In the genomic region with DNA sequence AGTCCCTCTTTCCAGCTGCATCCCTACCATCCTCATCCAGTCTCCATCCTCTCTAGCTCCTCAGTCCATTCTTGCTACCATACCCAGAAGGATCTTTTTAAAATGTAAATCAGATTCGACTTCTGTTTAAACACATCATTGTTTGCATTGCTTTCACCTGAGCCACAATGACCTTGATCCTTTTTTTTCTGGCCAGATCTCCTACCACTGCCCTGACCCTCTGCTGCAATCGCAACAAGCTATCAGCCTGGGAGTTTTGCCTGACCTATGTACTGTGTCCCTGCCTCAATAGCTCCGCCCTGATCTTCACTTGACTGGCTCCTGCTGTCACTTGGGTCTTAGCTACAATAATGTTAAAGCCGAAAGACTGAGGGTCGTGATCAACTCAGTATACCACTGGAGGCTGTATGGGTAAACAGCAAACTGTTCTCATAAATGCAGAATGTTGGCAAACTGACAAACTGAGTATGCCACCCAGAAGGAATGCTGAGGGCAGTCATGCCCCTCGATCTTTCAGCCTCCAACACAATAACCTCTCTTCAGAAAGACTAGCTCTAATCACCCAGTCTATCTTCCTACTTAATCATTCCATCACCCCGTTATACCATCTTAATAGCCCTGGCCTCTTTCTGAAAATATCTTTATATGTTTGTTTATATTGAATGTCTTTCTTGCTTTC, we compare ENCODE assay signal across 19 cellular contexts. TPM values are rescaled to one million over a fixed set of nuclear protein-coding genes. Genes with fewer than 3 reads are reported as not detected.
DNase-seq lines count a peak whose midpoint lies in the region; ATAC-seq and TF ChIP-seq lines count a peak whose summit lies in the region.
"Had no signal": no experiment of that assay in that cellular context is flagged by ENCODE, and none has a peak within 500 bp of the region (broad histone marks: within the 10 kb centered on the region; RNA-seq: fewer than 3 reads in every experiment).

No MANE protein-coding gene starts in this region.

- no peaks in the 10 kb centered on the region for H3K79me1 ChIP-seq in mesendoderm (ENCODE audit: low read length)

- peaks cover 31% of the 10 kb centered on the region for H3K4me1 ChIP-seq in body of pancreas
- peaks cover 2% of the 10 kb centered on the region for H3K4me1 ChIP-seq in mesendoderm (ENCODE audit: control insufficient read depth, low read depth, low read length)
- H3K4me1 ChIP-seq: colonic mucosa had no signal

- intact Hi-C loops in body of pancreas (cut with DNase I) = no loop called here

- H2BK5ac ChIP-seq in mesendoderm (ENCODE audit: low read length) = no peak overlapping the region

- no peaks in the 10 kb centered on the region for H3K27me3 ChIP-seq in body of pancreas
- H3K27me3 ChIP-seq in mesendoderm (ENCODE audit: insufficient read depth, low read length, poor library complexity) = no peaks in the 10 kb centered on the region
- H3K27me3 ChIP-seq: colonic mucosa, right atrium auricular region had no signal

- no peak overlapping the region for H3K4ac ChIP-seq in mesendoderm (ENCODE audit: low read depth, low read length)

- TF ChIP-seq POLR2A in body of pancreas (IDR thresholded peaks at IDR 0.05) = no peak

- H2AK5ac ChIP-seq in mesendoderm (ENCODE audit: low read length) = no peak overlapping the region

- H4K8ac ChIP-seq in mesendoderm (ENCODE audit: low read depth, low read length) = no peak overlapping the region

- no peaks in the 10 kb centered on the region for H3K79me2 ChIP-seq in mesendoderm (ENCODE audit: control insufficient read depth, insufficient read depth, low read length)

- H3K4me3 ChIP-seq in body of pancreas = no peak overlapping the region
- H3K4me3 ChIP-seq in mesendoderm (ENCODE audit: low read length) = no peak overlapping the region
- H3K4me3 ChIP-seq: colonic mucosa, right atrium auricular region, thoracic aorta had no signal

- H3K18ac ChIP-seq in mesendoderm (ENCODE audit: low read length) = no peak overlapping the region

- H3K27me3 Mint-ChIP-seq in activated naive CD4-positive, alpha-beta T cell treated with anti-CD3 and anti-CD28 coated beads, Interleukin-2, amount 50 U/mL, for 24 hours = no peaks in the 10 kb centered on the region

- no peak overlapping the region for H3K4me2 ChIP-seq in mesendoderm (ENCODE audit: low read length)

- H3K36me3 ChIP-seq in body of pancreas (replicated peaks in 1 of 2; ENCODE audit: insufficient read depth in 1 of 2, low read depth in 2 of 2) = no peaks in the 10 kb centered on the region
- H3K36me3 ChIP-seq in mesendoderm (ENCODE audit: control insufficient read depth, insufficient read depth, low read length) = no peaks in the 10 kb centered on the region
- H3K36me3 ChIP-seq: colonic mucosa, right atrium auricular region, thoracic aorta had no signal

- no peaks in the 10 kb centered on the region for H3K9me3 Mint-ChIP-seq in activated naive CD4-positive, alpha-beta T cell treated with anti-CD3 and anti-CD28 coated beads, Interleukin-2, amount 50 U/mL, for 24 hours
- H3K9me3 Mint-ChIP-seq in activated naive CD4-positive, alpha-beta T cell treated with anti-CD3 and anti-CD28 coated beads, Interleukin-2, amount 50 U/mL, for 72 hours = no peaks in the 10 kb centered on the region
- H3K9me3 Mint-ChIP-seq: activated CD4-positive, alpha-beta T cell treated with anti-CD3 and anti-CD28 coated beads, Interleukin-2, amount 10 ng/mL, durations not matched to agents 24 days and 14 days; activated T-cell treated with anti-CD3 and anti-CD28 coated beads, Interleukin-2, amount 50 U/mL, for 4 hours had no signal

- no peak overlapping the region for H4K5ac ChIP-seq in mesendoderm (ENCODE audit: low read length)

- H2BK15ac ChIP-seq in mesendoderm (replicated peaks; ENCODE audit: low read depth) = no peak overlapping the region

- H3K4me1 Mint-ChIP-seq in activated naive CD4-positive, alpha-beta T cell treated with anti-CD3 and anti-CD28 coated beads, Interleukin-2, amount 50 U/mL, for 24 hours = peaks cover 19% of the 10 kb centered on the region

- H3K27ac Mint-ChIP-seq in activated naive CD4-positive, alpha-beta T cell treated with anti-CD3 and anti-CD28 coated beads, Interleukin-2, amount 50 U/mL, for 24 hours = peak overlapping the region; percentile 60
- peak overlapping the region in 1 of 2 donors; percentile 0 for H3K27ac Mint-ChIP-seq in activated naive CD4-positive, alpha-beta T cell treated with anti-CD3 and anti-CD28 coated beads, Interleukin-2, amount 50 U/mL, for 72 hours
- H3K27ac Mint-ChIP-seq: activated CD4-positive, alpha-beta T cell treated with anti-CD3 and anti-CD28 coated beads, Interleukin-2, amount 10 ng/mL, durations not matched to agents 24 days and 14 days had no signal

- TF ChIP-seq CTCF in body of pancreas (IDR thresholded peaks at IDR 0.05) = no peak

- no peak overlapping the region for H3K23ac ChIP-seq in mesendoderm (ENCODE audit: low read length)

- no peaks in the 10 kb centered on the region for H3K36me3 Mint-ChIP-seq in activated naive CD4-positive, alpha-beta T cell treated with anti-CD3 and anti-CD28 coated beads, Interleukin-2, amount 50 U/mL, for 24 hours
- peaks cover 10 to 17% of the 10 kb centered on the region in 2 donors for H3K36me3 Mint-ChIP-seq in activated naive CD4-positive, alpha-beta T cell treated with anti-CD3 and anti-CD28 coated beads, Interleukin-2, amount 50 U/mL, for 72 hours

- H3K27ac ChIP-seq in body of pancreas = no peak overlapping the region
- no peak overlapping the region for H3K27ac ChIP-seq in mesendoderm (ENCODE audit: low read depth, low read length)
- H3K27ac ChIP-seq: colonic mucosa, right atrium auricular region, thoracic aorta had no signal

- 26 to 37% methylated on average over 7 of the region's 7 CpGs for WGBS in body of pancreas, 2 donors
- WGBS in mesendoderm (ENCODE audit: extremely low coverage, insufficient coverage, low lambda C conversion rate) = no CpG with 5 or more reads among the region's 7 CpGs

- no peak for ATAC-seq in activated naive CD4-positive, alpha-beta T cell treated with anti-CD3 and anti-CD28 coated beads, Interleukin-2, amount 50 U/mL, for 72 hours
- ATAC-seq in body of pancreas = no peak
- ATAC-seq: activated T-cell treated with anti-CD3 and anti-CD28 coated beads, Interleukin-2, amount 50 U/mL, for 4 hours had no signal

- H3K56ac ChIP-seq in mesendoderm (ENCODE audit: low read length) = no peak overlapping the region

- DNase-seq in activated naive CD4-positive, alpha-beta T cell treated with anti-CD3 and anti-CD28 coated beads, Interleukin-2, amount 50 U/mL, for 72 hours (ENCODE audit: low spot score in 2 of 2) = no peak
- peak in 3 of 4 donors; percentile 11 to 20 (median 19) for DNase-seq in body of pancreas
- DNase-seq in myocyte (ENCODE audit: low read depth) = peak; percentile 46
- DNase-seq in mucosa of gallbladder (ENCODE audit: low spot score) = no peak
- no peak for DNase-seq in mesendoderm
- DNase-seq in cerebellar nuclear complex (lab: John Stamatoyannopoulos, UW) = no peak
- no peak for DNase-seq in globus pallidus (ENCODE audit: low spot score)
- DNase-seq: activated CD4-positive, alpha-beta T cell treated with anti-CD3 and anti-CD28 coated beads, Interleukin-2, amount 10 ng/mL, durations not matched to agents 24 days and 14 days; activated T-cell treated with anti-CD3 and anti-CD28 coated beads, Interleukin-2, amount 50 U/mL, for 4 hours; colonic mucosa; GDM1; NCI-H187 treated with DMSO at 0.1 percent for 48 hours; NCI-H526 treated with DMSO at 0.1 percent for 48 hours; stimulated activated CD4-positive, alpha-beta T cell treated with anti-CD3 and anti-CD28 coated beads, Interleukin-2, amount 100 ng/mL, for 48 hours; stimulated activated CD8-positive, alpha-beta memory T cell treated with anti-CD3 and anti-CD28 coated beads, Interleukin-4, amount 100 ng/mL, for 48 hours had no signal

- H2BK120ac ChIP-seq in mesendoderm (ENCODE audit: low read depth, low read length) = no peak overlapping the region

- H3K4me3 Mint-ChIP-seq in activated naive CD4-positive, alpha-beta T cell treated with anti-CD3 and anti-CD28 coated beads, Interleukin-2, amount 50 U/mL, for 24 hours = no peak overlapping the region
- H3K4me3 Mint-ChIP-seq: activated CD4-positive, alpha-beta T cell treated with anti-CD3 and anti-CD28 coated beads, Interleukin-2, amount 10 ng/mL, durations not matched to agents 24 days and 14 days; activated T-cell treated with anti-CD3 and anti-CD28 coated beads, Interleukin-2, amount 50 U/mL, for 4 hours had no signal

- no peaks in the 10 kb centered on the region for H3K9me3 ChIP-seq in body of pancreas
- H3K9me3 ChIP-seq: Caco-2, colonic mucosa, right atrium auricular region, thoracic aorta had no signal

- no peak overlapping the region for H3K9ac ChIP-seq in mesendoderm (ENCODE audit: low read length)

RNA-seq across cellular contexts. Expression of gene RBM43, which starts 2.6 kb away (rescaled TPM):
- total RNA-seq in activated naive CD4-positive, alpha-beta T cell treated with anti-CD3 and anti-CD28 coated beads, Interleukin-2, amount 50 U/mL, for 72 hours = 1 to 10 TPM; 2.4 to 5.0 TPM
- total RNA-seq in body of pancreas = 1 to 10 TPM; 3.6 to 5.2 TPM
- total RNA-seq in myocyte = 4.8 and 8.3 TPM in 2 replicates
- polyA plus RNA-seq in myocyte (2012) = 6.2 TPM
- 8.8 TPM for total RNA-seq in mucosa of gallbladder
- polyA plus RNA-seq in mesendoderm (2013, experiment 1 of 2) = 2.3 TPM
- polyA plus RNA-seq in mesendoderm (2013, experiment 2 of 2) = 2.4 TPM

RNA-seq across cellular contexts. Expression of gene NMI, which starts 25.2 kb away (rescaled TPM):
- 10 to 100 TPM; 21.9 to 25.1 TPM for total RNA-seq in activated naive CD4-positive, alpha-beta T cell treated with anti-CD3 and anti-CD28 coated beads, Interleukin-2, amount 50 U/mL, for 72 hours
- total RNA-seq in body of pancreas (1 to 10 TPM; 4.2 to 7.9 TPM), myocyte (5.9 and 6.2 TPM in 2 replicates), mucosa of gallbladder (15.9 TPM)
- 6.5 TPM for polyA plus RNA-seq in myocyte (2012)
- polyA plus RNA-seq in mesendoderm (2013, experiment 1 of 2) = 6.7 TPM
- polyA plus RNA-seq in mesendoderm (2013, experiment 2 of 2) = 6.7 TPM

Comparison
In these comparisons a context has a peak if more than half of its experiments do, and no peak if none do; other contexts are left out.
1. DNase-seq: peak in body of pancreas (3 of 4) and myocyte (single experiment); none in activated naive CD4-positive, alpha-beta T cell treated with anti-CD3 and anti-CD28 coated beads, Interleukin-2, amount 50 U/mL, for 72 hours (0 of 2), mucosa of gallbladder (single experiment), mesendoderm (single experiment), cerebellar nuclear complex (0 of 2) and globus pallidus (single experiment).